In the genomic region with DNA sequence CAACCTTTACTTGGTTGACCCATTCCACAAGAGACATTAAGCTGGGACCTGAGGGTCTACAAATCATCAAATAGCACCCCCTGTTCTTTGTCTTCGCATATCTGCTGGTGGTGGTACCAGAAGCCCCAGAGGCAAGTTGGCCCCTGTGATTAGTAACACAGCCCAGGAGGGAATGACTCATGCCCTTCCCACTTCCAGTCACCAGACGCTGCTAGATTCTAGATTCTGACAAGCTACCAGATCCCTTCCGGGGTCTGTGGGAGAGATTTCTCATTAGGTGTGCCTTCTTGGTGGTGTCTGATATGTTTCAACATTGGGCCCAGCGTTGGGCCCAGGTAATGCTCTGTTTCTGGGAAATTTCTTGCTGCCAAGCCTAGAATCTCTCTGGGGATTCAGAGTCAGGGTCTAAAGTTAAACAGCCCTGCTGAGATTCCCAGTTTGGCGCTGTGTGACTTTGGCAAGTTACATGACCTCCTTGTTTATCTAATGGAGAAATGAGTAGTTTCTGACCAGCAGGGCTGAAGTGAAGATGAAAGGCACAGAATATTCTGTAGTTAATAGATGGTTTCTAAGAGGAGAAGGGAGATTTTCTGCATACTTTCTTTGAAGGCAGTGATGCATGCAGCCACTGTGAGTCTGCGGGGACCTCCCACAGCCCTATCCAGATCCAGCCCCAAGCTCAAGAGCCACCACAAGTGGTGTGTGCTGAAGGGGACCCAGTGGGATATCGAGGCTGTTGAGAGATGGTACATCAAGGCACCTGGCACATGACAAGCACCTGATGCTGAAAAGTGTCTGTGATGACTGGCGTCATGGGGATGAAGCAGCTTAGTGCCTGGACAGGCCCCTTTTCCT, we compare ENCODE assay signal across 8 cellular contexts. TPM values are rescaled to one million over a fixed set of nuclear protein-coding genes. Genes with fewer than 3 reads are reported as not detected.
DNase-seq lines count a peak whose midpoint lies in the region; ATAC-seq and TF ChIP-seq lines count a peak whose summit lies in the region.

No MANE protein-coding gene starts in this region.

- no peaks in the 10 kb centered on the region for H3K27me3 Mint-ChIP-seq in natural killer cell (ENCODE audit: low read depth in 2 of 2)

- H3K4me3 ChIP-seq in cardiac fibroblast (replicated peaks in 1 of 2; ENCODE audit: low read depth in 2 of 2, low read length in 2 of 2), result no peak overlapping the region
- no peak overlapping the region for H3K4me3 ChIP-seq in vagina

- no peak for TF ChIP-seq POLR2A in vagina (IDR thresholded peaks at IDR 0.05)

- peak; percentile 46 for ATAC-seq in GM18868 (IDR thresholded peaks at IDR 0.05; ENCODE audit: unreplicated experiment)
- peak; percentile 35 for ATAC-seq in HG03108 (IDR thresholded peaks at IDR 0.05; ENCODE audit: unreplicated experiment)
- peak in 2 of 3 donors; percentile 24 to 27 for ATAC-seq in natural killer cell

- no peaks in the 10 kb centered on the region for H3K9me3 Mint-ChIP-seq in natural killer cell

- H3K36me3 Mint-ChIP-seq in natural killer cell, result no peaks in the 10 kb centered on the region

- H3K27ac Mint-ChIP-seq in natural killer cell, result peak overlapping the region; percentile 98 to 100

- H3K36me3 ChIP-seq in vagina, result peaks cover 0 to 13% of the 10 kb centered on the region in 2 donors

- H3K27ac ChIP-seq in vagina, result peak overlapping the region; percentile 91

- peak in 4 of 5 experiments; percentile 11 to 81 (median 30) for DNase-seq in T-helper 2 cell
- peak; percentile 73 to 88 for DNase-seq in cardiac fibroblast (ENCODE audit: low read depth in 2 of 2)
- no peak for DNase-seq in natural killer cell
- no peak for DNase-seq in vagina (ENCODE audit: extremely low spot score in 2 of 2)
- DNase-seq in NCI-H1694 (lab: John Stamatoyannopoulos, UW), result no peak
- no peak for DNase-seq in C1 segment of cervical spinal cord (lab: John Stamatoyannopoulos, UW)

- peaks cover 49 to 64% of the 10 kb centered on the region in 2 donors for H3K4me1 Mint-ChIP-seq in natural killer cell

- H3K4me1 ChIP-seq in vagina, result peaks cover 47% of the 10 kb centered on the region

- peak overlapping the region; percentile 54 for H3K4me3 Mint-ChIP-seq in natural killer cell

- intact Hi-C loops in natural killer cell (cut with micrococcal nuclease) (no loop called here), vagina (cut with DNase I) (no loop called here)

- TF ChIP-seq CTCF in cardiac fibroblast (IDR thresholded peaks at IDR 0.05; ENCODE audit: low read depth, low read length) (no peak), natural killer cell (IDR thresholded peaks at IDR 0.05) (no peak), vagina (IDR thresholded peaks at IDR 0.05) (no peak)

- H3K27me3 ChIP-seq in vagina, result no peaks in the 10 kb centered on the region

- H3K9me3 ChIP-seq in vagina, result no peaks in the 10 kb centered on the region

RNA-seq across cellular contexts. Expression of gene TRPV2, which starts 3.9 kb away (rescaled TPM):
- total RNA-seq in natural killer cell (100 to 1,000 TPM; 138 to 163 (median 147) TPM), vagina (22.3 TPM)

RNA-seq across cellular contexts. Expression of gene UBB, which starts 38.4 kb away (rescaled TPM):
- total RNA-seq in natural killer cell (1,000 to 10,000 TPM; 1,492 to 1,665 (median 1,530) TPM), vagina (625 TPM)

Comparison
In these comparisons a context has a peak if more than half of its experiments do, and no peak if none do; other contexts are left out.
1. DNase-seq: peak in T-helper 2 cell (4 of 5) and cardiac fibroblast (2 of 2); none in natural killer cell (single experiment), vagina (0 of 2), NCI-H1694 (single experiment) and C1 segment of cervical spinal cord (0 of 14).
2. Peak in every context shown above with its lines, with median percentiles within 50 percentile points of each other: ATAC-seq.